24 cellular contexts compared by ENCODE assay signal in genomic region chr1:170634293-170634692, GRCh38. TPM values are rescaled to one million over a fixed set of nuclear protein-coding genes. Genes with fewer than 3 reads are reported as not detected.
DNase-seq lines count a peak whose midpoint lies in the region; ATAC-seq and TF ChIP-seq lines count a peak whose summit lies in the region.
"Had no signal": no experiment of that assay in that cellular context is flagged by ENCODE, and none has a peak within 500 bp of the region (broad histone marks: within the 10 kb centered on the region; RNA-seq: fewer than 3 reads in every experiment).

No MANE protein-coding gene starts in this region.

- H3K4me1 ChIP-seq in ACC112 (ENCODE audit: control insufficient read depth, insufficient read depth, low read length, unreplicated experiment) (peaks cover 14% of the 10 kb centered on the region), GM23248 (ENCODE audit: insufficient read depth) (peaks cover 24% of the 10 kb centered on the region), adipocyte (ENCODE audit: control insufficient read depth, insufficient read depth, low read length) (no peaks in the 10 kb centered on the region)
- H3K4me1 ChIP-seq: ascending aorta, right atrium auricular region had no signal

- H3K9me3 Mint-ChIP-seq in activated T-cell treated with anti-CD3 and anti-CD28 coated beads, Interleukin-2, amount 50 U/mL, for 72 hours: peaks cover 1 to 2% of the 10 kb centered on the region in 2 donors
- H3K9me3 Mint-ChIP-seq: CD8-positive, alpha-beta T cell had no signal

- no peaks in the 10 kb centered on the region for H4K20me1 ChIP-seq in GM23248 (ENCODE audit: insufficient read depth)

- H3K4me2 ChIP-seq in GM23248 (ENCODE audit: unreplicated experiment): peak overlapping the region; percentile 77

- no peaks in the 10 kb centered on the region for H3K27me3 ChIP-seq in ACC112 (ENCODE audit: insufficient read depth, low read length)
- H3K27me3 ChIP-seq in GM23248 (replicated peaks; ENCODE audit: insufficient read depth): no peaks in the 10 kb centered on the region
- no peaks in the 10 kb centered on the region for H3K27me3 ChIP-seq in adipocyte (replicated peaks; ENCODE audit: control insufficient read depth, insufficient read depth, low read length)
- H3K27me3 ChIP-seq: ascending aorta, neutrophil, right atrium auricular region had no signal

- peak overlapping the region; percentile 32 for H3K9ac ChIP-seq in GM23248
- no peak overlapping the region for H3K9ac ChIP-seq in adipocyte (ENCODE audit: low read length)

- no peak overlapping the region for H3K4me3 ChIP-seq in ACC112 (ENCODE audit: low read depth, low read length)
- H3K4me3 ChIP-seq in GM23248: peak overlapping the region; percentile 7; the same call in 1 of the 2 replicates
- no peak overlapping the region for H3K4me3 ChIP-seq in adipocyte (ENCODE audit: low read length)
- H3K4me3 ChIP-seq in fibroblast of the aortic adventitia (ENCODE audit: low read depth, low read length): no peak overlapping the region
- H3K4me3 ChIP-seq: ascending aorta, right atrium auricular region had no signal

- no peak for ATAC-seq in activated T-cell treated with anti-CD3 and anti-CD28 coated beads, Interleukin-2, amount 50 U/mL, for 72 hours (replicated peaks in 1 of 2)
- no peak for ATAC-seq in HG03135 (IDR thresholded peaks at IDR 0.05; ENCODE audit: unreplicated experiment)
- ATAC-seq: CD8-positive, alpha-beta T cell; stimulated activated naive CD8-positive, alpha-beta T cell treated with anti-CD3 and anti-CD28 coated beads, Interleukin-15, amount 100 ng/mL, for 72 hours had no signal

- H3K4me1 Mint-ChIP-seq in activated T-cell treated with anti-CD3 and anti-CD28 coated beads, Interleukin-2, amount 50 U/mL, for 72 hours (ENCODE audit: low read depth): no peaks in the 10 kb centered on the region
- H3K4me1 Mint-ChIP-seq: IgD-negative memory B cell; stimulated activated naive CD8-positive, alpha-beta T cell treated with anti-CD3 and anti-CD28 coated beads, Interleukin-15, amount 100 ng/mL, for 72 hours had no signal

- peaks cover 6% of the 10 kb centered on the region for H3K27me3 Mint-ChIP-seq in activated T-cell treated with anti-CD3 and anti-CD28 coated beads, Interleukin-2, amount 50 U/mL, for 72 hours (ENCODE audit: low read depth)
- H3K27me3 Mint-ChIP-seq: dendritic cell treated with granulocyte-macrophage colony-stimulating factor and Interleukin-4, amounts not matched to agents 40 ng/mL and 50 ng/mL, for 4 days; type B pancreatic cell had no signal

- H2AFZ ChIP-seq in ACC112 (ENCODE audit: low read length, unreplicated experiment): no peak overlapping the region
- H2AFZ ChIP-seq in GM23248: peak overlapping the region; percentile 54

- H3K27ac Mint-ChIP-seq in activated T-cell treated with anti-CD3 and anti-CD28 coated beads, Interleukin-2, amount 50 U/mL, for 72 hours: no peak overlapping the region
- H3K27ac Mint-ChIP-seq: CD8-positive, alpha-beta T cell; dendritic cell treated with granulocyte-macrophage colony-stimulating factor and Interleukin-4, amounts not matched to agents 40 ng/mL and 50 ng/mL, for 4 days; IgD-negative memory B cell; stimulated activated naive CD8-positive, alpha-beta T cell treated with anti-CD3 and anti-CD28 coated beads, Interleukin-15, amount 100 ng/mL, for 72 hours; type B pancreatic cell had no signal

- H3K9me2 ChIP-seq in GM23248 (ENCODE audit: insufficient read depth): no peaks in the 10 kb centered on the region

- H3F3A ChIP-seq in GM23248 (ENCODE audit: insufficient read depth): peaks cover 26% of the 10 kb centered on the region

- H3K36me3 ChIP-seq in ACC112 (ENCODE audit: insufficient read depth, low read length) (no peaks in the 10 kb centered on the region), GM23248 (ENCODE audit: low read depth) (no peaks in the 10 kb centered on the region), adipocyte (ENCODE audit: control insufficient read depth, insufficient read depth, low read length, severe bottlenecking) (no peaks in the 10 kb centered on the region)
- H3K36me3 ChIP-seq: ascending aorta, neutrophil, right atrium auricular region had no signal

- H3K36me3 Mint-ChIP-seq in activated T-cell treated with anti-CD3 and anti-CD28 coated beads, Interleukin-2, amount 50 U/mL, for 72 hours (ENCODE audit: insufficient read depth in 2 of 2): no peaks in the 10 kb centered on the region
- H3K36me3 Mint-ChIP-seq: CD8-positive, alpha-beta T cell; IgD-negative memory B cell; type B pancreatic cell had no signal

- peak overlapping the region; percentile 46 for H3K27ac ChIP-seq in ACC112 (ENCODE audit: low read depth, low read length)
- peak overlapping the region; percentile 76 for H3K27ac ChIP-seq in GM23248
- H3K27ac ChIP-seq: ascending aorta, neutrophil, right atrium auricular region had no signal

- peak; percentile 84 for DNase-seq in GM23248
- peak; percentile 32 for DNase-seq in adipocyte (ENCODE audit: low read depth)
- DNase-seq in fibroblast of the aortic adventitia (ENCODE audit: low read depth): peak; percentile 67
- DNase-seq in activated naive CD4-positive, alpha-beta T cell treated with Interleukin-2 at 50 U/mL for 16 hours: no peak
- DNase-seq in inferior parietal cortex (ENCODE audit: extremely low spot score): no peak
- DNase-seq in activated T-cell treated with anti-CD3 and anti-CD28 coated beads, Interleukin-2, amount 50 U/mL, for 72 hours: no peak
- DNase-seq: activated CD4-positive, CD25-positive, alpha-beta regulatory T cell treated with anti-CD3 and anti-CD28 coated beads, Interleukin-2, amount 50 U/mL, for 72 hours; activated gamma-delta T cell treated with Interleukin-2 at 50 U/mL for 16 hours; CD8-positive, alpha-beta T cell; DMS79 treated with DMSO at 0.1 percent for 48 hours; hypothalamus; NCI-H2107; NCI-H524; SHP77 treated with DMSO at 0.1 percent for 48 hours; stimulated activated naive CD8-positive, alpha-beta T cell treated with anti-CD3 and anti-CD28 coated beads, Interleukin-15, amount 100 ng/mL, for 72 hours; T-helper 2 cell had no signal

- in situ Hi-C loops in GM23248 (cut with MboI): no loop called here

- no peak for TF ChIP-seq CTCF in fibroblast of the aortic adventitia (IDR thresholded peaks at IDR 0.05; ENCODE audit: insufficient read depth, low read length)

- H3K79me2 ChIP-seq in ACC112 (ENCODE audit: control insufficient read depth, insufficient read depth, low read length, unreplicated experiment) (no peaks in the 10 kb centered on the region), GM23248 (ENCODE audit: insufficient read depth) (no peaks in the 10 kb centered on the region)

- H3K9me3 ChIP-seq in GM23248 (ENCODE audit: low read depth) (no peaks in the 10 kb centered on the region), adipocyte (ENCODE audit: control insufficient read depth, low read length) (no peaks in the 10 kb centered on the region)
- H3K9me3 ChIP-seq: ascending aorta, neutrophil, right atrium auricular region had no signal

- 59 to 67% methylated on average over 1 of the region's 1 CpG for WGBS in GM23248 (ENCODE audit: low coverage in 1 of 2, low lambda C conversion rate in 2 of 2, missing lambda C conversion rate in 2 of 2), 2 experiments

- no peak overlapping the region for H3K4me3 Mint-ChIP-seq in activated T-cell treated with anti-CD3 and anti-CD28 coated beads, Interleukin-2, amount 50 U/mL, for 72 hours
- H3K4me3 Mint-ChIP-seq: CD8-positive, alpha-beta T cell; dendritic cell treated with granulocyte-macrophage colony-stimulating factor and Interleukin-4, amounts not matched to agents 40 ng/mL and 50 ng/mL, for 4 days; IgD-negative memory B cell; stimulated activated naive CD8-positive, alpha-beta T cell treated with anti-CD3 and anti-CD28 coated beads, Interleukin-15, amount 100 ng/mL, for 72 hours; type B pancreatic cell had no signal

RNA-seq across cellular contexts. Expression of gene PRRX1, which starts 29.6 kb away (rescaled TPM):
- total RNA-seq in GM23248 (2014; rRNA removed; shearing (Covaris generic)): 179 and 191 TPM in 2 replicates
- polyA plus RNA-seq in GM23248 (2016; fragmentation: Nextera tagmentation; extraction: Ambion mirVana): 38.8 and 40.1 TPM in 2 replicates
- 411 and 679 TPM in 2 replicates for total RNA-seq in fibroblast of the aortic adventitia (ENCODE audit: low replicate concordance)
- not detected for total RNA-seq in activated T-cell treated with anti-CD3 and anti-CD28 coated beads, Interleukin-2, amount 50 U/mL, for 72 hours
- total RNA-seq: CD8-positive, alpha-beta T cell had no signal
- polyA plus RNA-seq: IgD-negative memory B cell had no signal

Comparison
In these comparisons a context has a peak if more than half of its experiments do, and no peak if none do; other contexts are left out.
1. DNase-seq: peak in GM23248 (single experiment), adipocyte (single experiment) and fibroblast of the aortic adventitia (single experiment); none in activated naive CD4-positive, alpha-beta T cell treated with Interleukin-2 at 50 U/mL for 16 hours (single experiment), inferior parietal cortex (single experiment) and activated T-cell treated with anti-CD3 and anti-CD28 coated beads, Interleukin-2, amount 50 U/mL, for 72 hours (0 of 2).
2. RNA of gene PRRX1, which starts 29.6 kb away (total RNA-seq): 411 to 679 TPM in fibroblast of the aortic adventitia and 179 to 191 TPM in GM23248; not detected in activated T-cell treated with anti-CD3 and anti-CD28 coated beads, Interleukin-2, amount 50 U/mL, for 72 hours; every median in the first group is over 100 times any median in the second.